ENCODE assay signal across 12 cellular contexts in the genomic region with DNA sequence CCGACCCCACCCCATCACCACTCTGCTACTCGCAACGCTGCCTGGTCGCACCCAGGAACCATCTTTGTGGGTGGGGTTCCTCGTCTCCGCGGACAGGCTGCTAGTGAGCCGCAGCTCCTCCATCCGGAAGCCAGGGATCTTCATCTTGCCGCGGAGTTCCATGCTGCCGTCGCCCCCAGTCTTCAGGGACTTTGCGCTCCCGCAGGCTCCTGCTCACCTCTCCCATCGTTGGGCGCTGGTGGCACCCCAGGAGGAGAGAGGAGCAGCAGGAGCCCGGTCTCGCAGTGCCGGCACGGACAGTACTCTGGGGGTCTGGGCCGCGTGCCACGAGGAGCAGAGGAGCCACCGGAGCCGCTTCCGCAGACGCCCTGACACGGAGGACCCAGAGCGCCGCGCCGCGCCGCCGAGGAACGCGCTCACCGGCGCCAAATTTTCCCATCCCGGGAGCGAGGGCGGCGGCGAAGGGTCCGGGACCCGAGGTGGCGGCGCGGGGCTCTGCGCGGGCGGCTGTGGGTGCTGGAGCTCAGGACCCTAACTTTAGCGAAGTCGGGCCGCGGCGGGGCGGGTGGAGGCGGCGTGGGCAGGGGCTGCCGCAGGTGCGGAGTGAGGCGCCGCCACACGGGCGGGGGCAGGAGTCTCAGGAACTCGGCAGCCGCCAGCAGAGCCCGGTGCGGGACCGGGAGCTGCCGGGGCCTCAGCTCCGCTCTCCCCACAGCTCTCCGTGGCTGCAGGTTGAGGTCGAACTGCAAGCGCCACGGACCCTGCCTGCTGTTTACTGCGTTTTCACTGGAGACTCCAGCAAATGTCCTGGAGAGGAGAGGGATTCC.
A peak's percentile ranks its signal among the peaks of the same experiment; 100 is the strongest.
DNase-seq lines count a peak whose midpoint lies in the region; TF ChIP-seq lines count a peak whose summit lies in the region.
"Had no signal": no experiment of that assay in that cellular context is flagged by ENCODE, and none has a peak within 500 bp of the region (broad histone marks: within the 10 kb centered on the region; RNA-seq: fewer than 3 reads in every experiment).

No MANE protein-coding gene starts in this region.

- H3K9me3 ChIP-seq in BE2C: no peaks in the 10 kb centered on the region; the same call in 1 of the 2 replicates
- H3K9me3 ChIP-seq in neuron (ENCODE audit: low read length): no peaks in the 10 kb centered on the region
- no peaks in the 10 kb centered on the region for H3K9me3 ChIP-seq in PC-9 (ENCODE audit: insufficient read depth, low read depth)
- H3K9me3 ChIP-seq: neutrophil had no signal

- H3K79me2 ChIP-seq in PC-9 (ENCODE audit: low read depth): no peaks in the 10 kb centered on the region

- no peak overlapping the region for H3K27ac ChIP-seq in PC-9
- H3K27ac ChIP-seq: neutrophil had no signal

- no peaks in the 10 kb centered on the region for H3K36me3 ChIP-seq in BE2C
- H3K36me3 ChIP-seq in neuron (ENCODE audit: insufficient read depth, low read length): no peaks in the 10 kb centered on the region
- H3K36me3 ChIP-seq in PC-9 (ENCODE audit: low read depth): no peaks in the 10 kb centered on the region
- H3K36me3 ChIP-seq: neutrophil had no signal

- H2AFZ ChIP-seq in neuron (ENCODE audit: low read depth, low read length) (peak overlapping the region; percentile 65), PC-9 (no peak overlapping the region)

- no peaks in the 10 kb centered on the region for H3F3A ChIP-seq in PC-9 (ENCODE audit: insufficient read depth, low read depth)

- H3K4me2 ChIP-seq in PC-9: no peak overlapping the region

- no peaks in the 10 kb centered on the region for H3K27me3 ChIP-seq in BE2C
- H3K27me3 ChIP-seq in neuron (ENCODE audit: insufficient read depth, low read length): peaks cover 39% of the 10 kb centered on the region
- no peaks in the 10 kb centered on the region for H3K27me3 ChIP-seq in PC-9 (ENCODE audit: insufficient read depth, low read depth)

- H3K4me1 ChIP-seq in BE2C (no peaks in the 10 kb centered on the region), neuron (ENCODE audit: insufficient read depth, low read length) (no peaks in the 10 kb centered on the region), PC-9 (replicated peaks; ENCODE audit: insufficient read depth) (no peaks in the 10 kb centered on the region)

- POLR2A ChIA-PET in PC-9 (lab: Charles Lee; ENCODE audit: unreplicated experiment): no interaction called here

- intact Hi-C loops in PC-9 (cut with micrococcal nuclease; ENCODE audit: unreplicated experiment): no loop called here

- BruUV-seq in PC-9 (replicated peaks; lab: Mats Ljungman, UMichigan): no TSS peak

- CTCF ChIA-PET in PC-9 (lab: Charles Lee): no interaction called here

- TF ChIP-seq CTCF in BE2C (IDR thresholded peaks at IDR 0.05; ENCODE audit: low read depth, low read length) (no peak), fibroblast of villous mesenchyme (IDR thresholded peaks at IDR 0.05; ENCODE audit: insufficient read depth, low read depth, low read length) (no peak), PC-9 (conservative IDR thresholded peaks at IDR 0.05) (no peak)

- no peaks in the 10 kb centered on the region for H4K20me1 ChIP-seq in PC-9 (ENCODE audit: insufficient read depth)

- H3K4me3 ChIP-seq in BE2C (ENCODE audit: low read depth, low read length) (peak overlapping the region; percentile 72), fibroblast of villous mesenchyme (ENCODE audit: low read depth, low read length) (peak overlapping the region; percentile 49), neuron (ENCODE audit: low read length) (no peak overlapping the region), PC-9 (no peak overlapping the region)

- peak; percentile 52 for DNase-seq in BE2C
- DNase-seq in HuH-7.5 (ENCODE audit: low spot score): peak; percentile 11
- peak; percentile 3 for DNase-seq in fibroblast of villous mesenchyme (ENCODE audit: low read depth)
- no peak for DNase-seq in NCI-H1092 treated with DMSO at 0.1 percent for 48 hours (lab: John Stamatoyannopoulos, UW)
- DNase-seq in COR-L47 (lab: John Stamatoyannopoulos, UW): no peak
- no peak for DNase-seq in PC-9
- no peak for DNase-seq in NCI-H1694 (lab: John Stamatoyannopoulos, UW)
- DNase-seq: Calu3, GOT3, NCI-H1105 had no signal

- H3K9me2 ChIP-seq in PC-9 (ENCODE audit: insufficient read depth): no peaks in the 10 kb centered on the region

Comparison
In these comparisons a context has a peak if more than half of its experiments do, and no peak if none do; other contexts are left out.
1. DNase-seq: peak in BE2C (single experiment), HuH-7.5 (single experiment) and fibroblast of villous mesenchyme (single experiment); none in NCI-H1092 treated with DMSO at 0.1 percent for 48 hours (single experiment), COR-L47 (single experiment), PC-9 (0 of 2) and NCI-H1694 (single experiment).
2. H3K4me3 ChIP-seq: peak in BE2C (single experiment) and fibroblast of villous mesenchyme (single experiment); none in neuron (single experiment) and PC-9 (single experiment).